In the genomic region with DNA sequence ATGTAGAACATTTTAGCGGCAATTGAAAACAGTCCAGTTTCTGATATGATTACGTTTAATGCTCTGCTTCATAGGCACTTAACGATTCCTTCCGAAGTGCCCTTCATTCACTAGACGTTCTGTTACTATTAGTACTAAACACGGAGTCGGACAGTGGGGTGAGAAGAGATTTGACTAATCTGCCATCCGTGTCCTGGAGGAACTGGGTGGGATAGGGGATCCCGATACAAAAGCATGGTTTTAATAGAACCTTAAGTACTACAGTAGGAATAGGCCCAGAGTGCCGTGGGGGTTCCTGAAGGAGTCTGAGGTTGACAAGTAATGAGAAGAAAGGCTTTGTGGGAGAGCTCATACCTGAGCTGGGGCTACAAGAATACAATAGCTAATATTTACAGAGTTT, we compare ENCODE assay signal across 9 cellular contexts. TPM values are rescaled to one million over a fixed set of nuclear protein-coding genes. Genes with fewer than 3 reads are reported as not detected.
DNase-seq lines count a peak whose midpoint lies in the region; ATAC-seq, FAIRE-seq and TF ChIP-seq lines count a peak whose summit lies in the region.
"Had no signal": no experiment of that assay in that cellular context is flagged by ENCODE, and none has a peak within 500 bp of the region (broad histone marks: within the 10 kb centered on the region; RNA-seq: fewer than 3 reads in every experiment).

No MANE protein-coding gene starts in this region.

- no peaks in the 10 kb centered on the region for H3K27me3 Mint-ChIP-seq in astrocyte (ENCODE audit: low read depth, unreplicated experiment)
- H3K27me3 Mint-ChIP-seq in memory B cell: no peaks in the 10 kb centered on the region

- H2AFZ ChIP-seq in astrocyte (ENCODE audit: low read depth, low read length): peak overlapping the region; percentile 99

- H3K79me2 ChIP-seq in astrocyte (ENCODE audit: insufficient read depth, low read length): peaks cover 37% of the 10 kb centered on the region

- no peak overlapping the region for H3K27ac ChIP-seq in right atrium auricular region
- peak overlapping the region; percentile 73 for H3K27ac ChIP-seq in astrocyte (ENCODE audit: low read depth, low read length)
- H3K27ac ChIP-seq in aorta (ENCODE audit: low read depth in 1 of 2, low read length in 2 of 2): no peak overlapping the region

- no peak for FAIRE-seq in astrocyte (lab: Jason Lieb, UNC)
- FAIRE-seq: colon had no signal

- H3K36me3 ChIP-seq in right atrium auricular region: peaks cover 7% of the 10 kb centered on the region
- H3K36me3 ChIP-seq in astrocyte (ENCODE audit: insufficient read depth, low read length): no peaks in the 10 kb centered on the region
- peaks cover 0 to 4% of the 10 kb centered on the region in 2 donors for H3K36me3 ChIP-seq in aorta (ENCODE audit: control insufficient read depth in 1 of 2, insufficient read depth in 2 of 2, low read length in 1 of 2)

- H3K27ac Mint-ChIP-seq in astrocyte (ENCODE audit: unreplicated experiment) (peak overlapping the region; percentile 68), memory B cell (peak overlapping the region; percentile 93)

- peaks cover 2% of the 10 kb centered on the region for H3K36me3 Mint-ChIP-seq in astrocyte (ENCODE audit: low read depth, unreplicated experiment)
- H3K36me3 Mint-ChIP-seq in memory B cell: peaks cover 14% of the 10 kb centered on the region

- no peak for ATAC-seq in Right ventricle myocardium superior (ENCODE audit: poor library complexity)
- no peak for ATAC-seq in memory B cell (ENCODE audit: low read depth)
- ATAC-seq in aorta (ENCODE audit: low FRiP score): no peak

- TF ChIP-seq CTCF in right atrium auricular region (IDR thresholded peaks at IDR 0.05) (no peak), astrocyte (IDR thresholded peaks at IDR 0.05; ENCODE audit: insufficient read depth, low read depth, low read length) (no peak)

- H3K4me3 Mint-ChIP-seq in astrocyte (ENCODE audit: unreplicated experiment) (peak overlapping the region; percentile 94), memory B cell (peak overlapping the region; percentile 94)

- H3K4me1 Mint-ChIP-seq in astrocyte (ENCODE audit: low read depth, unreplicated experiment) (peaks cover 8% of the 10 kb centered on the region), memory B cell (peaks cover 15% of the 10 kb centered on the region)

- DNase-seq in right atrium auricular region (ENCODE audit: low spot score) (no peak), Right ventricle myocardium superior (no peak), astrocyte (ENCODE audit: low read depth) (no peak), memory B cell (ENCODE audit: low spot score in 2 of 2) (no peak), aorta (no peak), CD1c-positive myeloid dendritic cell (ENCODE audit: extremely low spot score) (no peak), HPDE6-E6E7 (ENCODE audit: extremely low spot score) (no peak)
- no peak for DNase-seq in activated effector memory CD4-positive, alpha-beta T cell treated with Interleukin-2 at 50 U/mL for 16 hours

- H3K4me3 ChIP-seq in right atrium auricular region (peak overlapping the region; percentile 64 to 70), astrocyte (ENCODE audit: insufficient read depth, low read depth, low read length) (peak overlapping the region; percentile 94), aorta (ENCODE audit: low read length in 2 of 2) (peak overlapping the region; percentile 36 to 86)

- H3K4me2 ChIP-seq in astrocyte (ENCODE audit: low read length): peak overlapping the region; percentile 94

- intact Hi-C loops in Right ventricle myocardium superior (cut with DNase I) (no loop called here), aorta (cut with DNase I) (no loop called here)

- H3K27me3 ChIP-seq in right atrium auricular region (no peaks in the 10 kb centered on the region), astrocyte (ENCODE audit: insufficient read depth, low read length) (no peaks in the 10 kb centered on the region), aorta (ENCODE audit: control insufficient read depth in 1 of 2, insufficient read depth in 2 of 2, low read length in 1 of 2) (no peaks in the 10 kb centered on the region)

- no peaks in the 10 kb centered on the region for H3K9me3 Mint-ChIP-seq in astrocyte (ENCODE audit: unreplicated experiment)
- H3K9me3 Mint-ChIP-seq in memory B cell: peaks cover 8% of the 10 kb centered on the region

- 34 to 38% methylated on average over 10 of the region's 10 CpGs for WGBS in aorta, 2 donors

- H3K9me3 ChIP-seq in right atrium auricular region: peaks cover 0 to 5% of the 10 kb centered on the region in 2 donors
- H3K9me3 ChIP-seq in astrocyte (ENCODE audit: insufficient read depth, low read depth, low read length): no peaks in the 10 kb centered on the region
- no peaks in the 10 kb centered on the region for H3K9me3 ChIP-seq in aorta (ENCODE audit: control insufficient read depth, low read length)

- no peaks in the 10 kb centered on the region for H4K20me1 ChIP-seq in astrocyte (ENCODE audit: insufficient read depth, low read length)

- peak overlapping the region; percentile 89 for H3K9ac ChIP-seq in astrocyte (ENCODE audit: low read length)

- H3K4me1 ChIP-seq in right atrium auricular region (peaks cover 0 to 18% of the 10 kb centered on the region in 2 donors), astrocyte (ENCODE audit: insufficient read depth, low read length) (peaks cover 14% of the 10 kb centered on the region), aorta (ENCODE audit: control insufficient read depth in 1 of 2, insufficient read depth in 2 of 2, low read length in 2 of 2) (peaks cover 2 to 3% of the 10 kb centered on the region in 2 donors)

RNA-seq across cellular contexts. Expression of gene MORN2, which starts 0.6 kb away (rescaled TPM):
- total RNA-seq in right atrium auricular region (10 to 100 TPM; 14.8 to 18.4 TPM), Right ventricle myocardium superior (20.2 TPM), astrocyte (16.6 and 18.0 TPM in 2 replicates), aorta (1 to 10 TPM; 6.7 to 7.9 TPM)
- polyA plus RNA-seq in aorta: 10 to 100 TPM; 20.9 to 22.2 TPM

RNA-seq across cellular contexts. Expression of gene DHX57, which starts 0.7 kb away (rescaled TPM):
- total RNA-seq in right atrium auricular region (1 to 10 TPM; 6.9 to 7.2 TPM), Right ventricle myocardium superior (12.6 TPM), astrocyte (18.6 and 22.5 TPM in 2 replicates), aorta (10 to 100 TPM; 16.4 to 19.6 TPM)
- polyA plus RNA-seq in aorta: 10 to 100 TPM in 1 of 2 donors, 1 to 10 TPM in 1; 2.5 to 14.7 TPM

RNA-seq across cellular contexts. Expression of gene ARHGEF33, which starts 13.3 kb away (rescaled TPM):
- total RNA-seq in right atrium auricular region (1 to 10 TPM in 1 of 2 donors, under 1 TPM in 1; 0.24 to 1.0 TPM), Right ventricle myocardium superior (0.32 TPM), astrocyte (0.10 and 0.30 TPM in 2 replicates), aorta (1 to 10 TPM in 1 of 2 donors, under 1 TPM in 1; 0.42 to 3.7 TPM)
- polyA plus RNA-seq in aorta: 1 to 10 TPM in 1 of 2 donors, not detected in 1; 1.7 TPM
